30 cellular contexts compared by ENCODE assay signal in genomic region chr1:111850124-111850523, GRCh38.
"Had no signal": no experiment of that assay in that cellular context is flagged by ENCODE, and none has a peak within 500 bp of the region (broad histone marks: within the 10 kb centered on the region; RNA-seq: fewer than 3 reads in every experiment).

No MANE protein-coding gene starts in this region.

- H3K36me3 ChIP-seq: brain microvascular endothelial cell, cardiac muscle cell, Peyer's patch had no signal

- ATAC-seq: activated CD8-positive, alpha-beta T cell treated with anti-CD3 and anti-CD28 coated beads, Interleukin-2, amount 10 ng/mL, durations not matched to agents 7 days and 5 days; activated naive CD4-positive, alpha-beta T cell treated with anti-CD3 and anti-CD28 coated beads, Interleukin-2, amount 50 U/mL, for 72 hours; activated naive CD8-positive, alpha-beta T cell treated with anti-CD3 and anti-CD28 coated beads, Interleukin-2, amount 50 U/mL, for 24 hours; K562; T-helper 17 cell; WTC11 had no signal

- H3K27ac Mint-ChIP-seq: activated CD8-positive, alpha-beta T cell treated with anti-CD3 and anti-CD28 coated beads, Interleukin-2, amount 10 ng/mL, durations not matched to agents 7 days and 5 days; activated naive CD4-positive, alpha-beta T cell treated with anti-CD3 and anti-CD28 coated beads, Interleukin-2, amount 50 U/mL, for 72 hours; activated naive CD8-positive, alpha-beta T cell treated with anti-CD3 and anti-CD28 coated beads, Interleukin-2, amount 50 U/mL, for 24 hours; activated T-helper 1 cell treated with anti-CD3 and anti-CD28 coated beads, Interleukin-12 subunit alpha, Interleukin-12 subunit beta, Interleukin-2, Interleukin-4 antibody, amounts not matched to agents 30 ng/mL and 10 ng/mL and 1 ng/mL, durations not matched to agents 14 hours and 24 hours and 36 hours; T-helper 17 cell; WTC11 had no signal

- H3K4me1 ChIP-seq: Peyer's patch had no signal

- H3K27me3 ChIP-seq: brain microvascular endothelial cell, Peyer's patch had no signal

- H3K4me3 ChIP-seq: cardiac muscle cell, K562, Peyer's patch had no signal

- H3K4me1 Mint-ChIP-seq: activated naive CD8-positive, alpha-beta T cell treated with anti-CD3 and anti-CD28 coated beads, Interleukin-2, amount 50 U/mL, for 24 hours had no signal

- H3K4me3 Mint-ChIP-seq: activated CD8-positive, alpha-beta T cell treated with anti-CD3 and anti-CD28 coated beads, Interleukin-2, amount 10 ng/mL, durations not matched to agents 7 days and 5 days; activated naive CD8-positive, alpha-beta T cell treated with anti-CD3 and anti-CD28 coated beads, Interleukin-2, amount 50 U/mL, for 24 hours; activated T-helper 1 cell treated with anti-CD3 and anti-CD28 coated beads, Interleukin-12 subunit alpha, Interleukin-12 subunit beta, Interleukin-2, Interleukin-4 antibody, amounts not matched to agents 30 ng/mL and 10 ng/mL and 1 ng/mL, durations not matched to agents 14 hours and 24 hours and 36 hours; T-helper 17 cell; WTC11 had no signal

- DNase-seq: activated CD4-positive, alpha-beta T cell treated with anti-CD3 and anti-CD28 coated beads for 48 hours; activated CD4-positive, alpha-beta T cell treated with anti-CD3 and anti-CD28 coated beads, Interleukin-2, amount 50 U/mL, for 4 hours; activated CD4-positive, CD25-positive, alpha-beta regulatory T cell treated with anti-CD3 and anti-CD28 coated beads, Interleukin-2, amount 50 U/mL, for 72 hours; activated CD8-positive, alpha-beta memory T cell treated with anti-CD3 and anti-CD28 coated beads, Interleukin-2, amount 50 U/mL, for 48 hours; activated CD8-positive, alpha-beta T cell treated with anti-CD3 and anti-CD28 coated beads, Interleukin-2, amount 10 ng/mL, durations not matched to agents 7 days and 5 days; activated effector memory CD4-positive, alpha-beta T cell treated with anti-CD3 and anti-CD28 coated beads, Interleukin-2, amount 50 U/mL, for 16 hours; activated naive CD4-positive, alpha-beta T cell treated with Interleukin-2 at 50 U/mL for 16 hours; activated naive CD8-positive, alpha-beta T cell treated with anti-CD3 and anti-CD28 coated beads, Interleukin-2, amount 50 U/mL, for 24 hours; activated T-cell treated with anti-CD3 and anti-CD28 coated beads, Interleukin-2, amount 50 U/mL, for 1 hour; amniotic stem cell; brain microvascular endothelial cell; Karpas-422; MM.1S; NCI-H146; NCI-H187 treated with DMSO at 0.1 percent for 48 hours; NCI-H2171; NCI-H226; NCI-H510A; NCI-H526 treated with DMSO at 0.1 percent for 48 hours; NCI-H82; Peyer's patch; SHP77 treated with DMSO at 0.1 percent for 48 hours; T-helper 17 cell; T-helper 9 cell had no signal

- H3K27ac ChIP-seq: brain microvascular endothelial cell, cardiac muscle cell, Peyer's patch, RWPE1 had no signal

- H3K9me3 Mint-ChIP-seq: activated naive CD4-positive, alpha-beta T cell treated with anti-CD3 and anti-CD28 coated beads, Interleukin-2, amount 50 U/mL, for 72 hours; activated naive CD8-positive, alpha-beta T cell treated with anti-CD3 and anti-CD28 coated beads, Interleukin-2, amount 50 U/mL, for 24 hours; activated T-helper 1 cell treated with anti-CD3 and anti-CD28 coated beads, Interleukin-12 subunit alpha, Interleukin-12 subunit beta, Interleukin-2, Interleukin-4 antibody, amounts not matched to agents 30 ng/mL and 10 ng/mL and 1 ng/mL, durations not matched to agents 14 hours and 24 hours and 36 hours had no signal

- H3K36me3 Mint-ChIP-seq: activated naive CD4-positive, alpha-beta T cell treated with anti-CD3 and anti-CD28 coated beads, Interleukin-2, amount 50 U/mL, for 72 hours; WTC11 had no signal
